8 cellular contexts compared by ENCODE assay signal in the genomic region with DNA sequence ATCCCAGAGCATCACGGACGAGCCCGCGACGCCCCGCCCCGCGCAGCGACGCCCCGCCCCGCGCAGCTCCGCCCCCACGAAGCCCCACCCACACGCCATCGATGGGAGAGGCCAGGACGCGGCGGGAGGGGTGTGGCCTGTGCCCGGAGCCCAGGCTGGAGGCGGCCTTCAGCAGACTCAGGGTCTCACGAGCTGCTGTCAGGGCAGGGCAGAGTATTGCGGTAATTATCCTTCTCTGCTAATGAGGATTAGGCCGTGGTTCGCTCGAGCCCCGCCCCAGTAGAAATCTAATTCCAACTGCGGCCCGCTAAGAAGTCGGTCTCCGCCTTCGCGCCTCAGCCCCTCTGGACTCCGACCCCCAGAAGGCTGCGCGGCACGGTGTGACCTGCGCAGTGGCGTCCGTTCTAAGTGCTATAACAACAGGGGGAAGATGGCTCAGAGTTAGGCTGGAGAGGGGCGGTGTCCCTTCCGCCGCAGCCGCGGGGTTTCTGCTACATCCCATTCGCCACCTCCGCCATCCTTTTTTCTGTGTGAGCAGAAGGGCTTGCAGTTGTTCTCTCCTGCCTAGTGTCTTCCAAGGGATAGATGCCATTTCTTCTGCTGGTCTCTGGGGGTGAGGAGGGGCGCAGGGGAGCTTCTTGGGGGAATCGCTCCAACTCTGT. TPM values are rescaled to one million over a fixed set of nuclear protein-coding genes. Genes with fewer than 3 reads are reported as not detected.
DNase-seq lines count a peak whose midpoint lies in the region; ATAC-seq lines count a peak whose summit lies in the region.

No MANE protein-coding gene starts in this region.

- peak overlapping the region; percentile 90 for H3K4me2 ChIP-seq in BLaER1

- peak overlapping the region; percentile 97 for H3K4me3 Mint-ChIP-seq in activated CD4-positive, alpha-beta T cell treated with anti-CD3 and anti-CD28 coated beads, Interleukin-2, amount 10 ng/mL, durations not matched to agents 24 days and 14 days

- peaks cover 30% of the 10 kb centered on the region for H3K4me1 Mint-ChIP-seq in activated CD4-positive, alpha-beta T cell treated with anti-CD3 and anti-CD28 coated beads, Interleukin-2, amount 10 ng/mL, durations not matched to agents 24 days and 14 days

- peak overlapping the region; percentile 94 for H3K27ac ChIP-seq in BLaER1

- peak overlapping the region; percentile 93 for H3K27ac Mint-ChIP-seq in activated CD4-positive, alpha-beta T cell treated with anti-CD3 and anti-CD28 coated beads, Interleukin-2, amount 10 ng/mL, durations not matched to agents 24 days and 14 days

- intact Hi-C loops in activated CD4-positive, alpha-beta T cell treated with anti-CD3 and anti-CD28 coated beads, Interleukin-2, amount 10 ng/mL, durations not matched to agents 24 days and 14 days (cut with micrococcal nuclease): loop anchor here (1.0 to 5.0 kb wide), 8 partner anchors 13 to 572 kb away; a partner anchor contains a TSS

- DNase-seq in NCI-H524 treated with DMSO at 0.1 percent for 48 hours (lab: John Stamatoyannopoulos, UW) (peak; percentile 83), cortex of kidney (lab: John Stamatoyannopoulos, UW) (peak; percentile 97), left lobe of liver (ENCODE audit: low spot score) (peak; percentile 94)
- peak; percentile 97 for DNase-seq in activated CD4-positive, alpha-beta T cell treated with anti-CD3 and anti-CD28 coated beads, Interleukin-2, amount 10 ng/mL, durations not matched to agents 24 days and 14 days
- DNase-seq in stimulated activated CD4-positive, alpha-beta T cell treated with anti-CD3 and anti-CD28 coated beads, Interleukin-2, amount 100 ng/mL, for 24 hours: peak; percentile 91 to 94

- peaks cover 3% of the 10 kb centered on the region for H3K27me3 Mint-ChIP-seq in activated CD4-positive, alpha-beta T cell treated with anti-CD3 and anti-CD28 coated beads, Interleukin-2, amount 10 ng/mL, durations not matched to agents 24 days and 14 days

- H3K9me3 ChIP-seq in BLaER1: peaks cover 11% of the 10 kb centered on the region

- H3K36me3 Mint-ChIP-seq in activated CD4-positive, alpha-beta T cell treated with anti-CD3 and anti-CD28 coated beads, Interleukin-2, amount 10 ng/mL, durations not matched to agents 24 days and 14 days (ENCODE audit: low read depth): peaks cover 17% of the 10 kb centered on the region

- peak overlapping the region; percentile 96 for H3K9ac ChIP-seq in BLaER1

- H3K9me3 Mint-ChIP-seq in activated CD4-positive, alpha-beta T cell treated with anti-CD3 and anti-CD28 coated beads, Interleukin-2, amount 10 ng/mL, durations not matched to agents 24 days and 14 days: peaks cover 15% of the 10 kb centered on the region

- peaks cover 22% of the 10 kb centered on the region for H3K4me1 ChIP-seq in BLaER1

- no peaks in the 10 kb centered on the region for H3K27me3 ChIP-seq in BLaER1

- H3K4me3 ChIP-seq in BLaER1: peak overlapping the region; percentile 100

- peak; percentile 97 for ATAC-seq in GM19324 (IDR thresholded peaks at IDR 0.05; ENCODE audit: low FRiP score, unreplicated experiment)
- ATAC-seq in HG03460 (IDR thresholded peaks at IDR 0.05; ENCODE audit: unreplicated experiment): peak; percentile 95
- ATAC-seq in left lobe of liver: peak; percentile 98

- H4K20me1 ChIP-seq in BLaER1: peaks cover 45% of the 10 kb centered on the region

- peaks cover 12% of the 10 kb centered on the region; the same call in 1 of the 2 replicates for H3K36me3 ChIP-seq in BLaER1

RNA-seq across cellular contexts. Expression of a gene that starts 0.3 kb away (rescaled TPM):
- 34.6 and 35.8 TPM in 2 replicates for total RNA-seq in activated CD4-positive, alpha-beta T cell treated with anti-CD3 and anti-CD28 coated beads, Interleukin-2, amount 10 ng/mL, durations not matched to agents 24 days and 14 days
- total RNA-seq in left lobe of liver: 7.3 TPM

RNA-seq across cellular contexts. Expression of a gene that starts 46.3 kb away (rescaled TPM):
- 23.2 and 25.1 TPM in 2 replicates for total RNA-seq in activated CD4-positive, alpha-beta T cell treated with anti-CD3 and anti-CD28 coated beads, Interleukin-2, amount 10 ng/mL, durations not matched to agents 24 days and 14 days
- total RNA-seq in left lobe of liver: 4.6 TPM

Comparison
In these comparisons a context has a peak if more than half of its experiments do, and no peak if none do; other contexts are left out.
1. Peak in every context shown above with its lines: DNase-seq, ATAC-seq, H3K4me3 ChIP-seq and H3K27ac ChIP-seq.